Comparison of ENCODE assay signal across 9 cellular contexts in genomic region chr10:120456626-120457430, GRCh38. TPM values are rescaled to one million over a fixed set of nuclear protein-coding genes. Genes with fewer than 3 reads are reported as not detected.
DNase-seq lines count a peak whose midpoint lies in the region; ATAC-seq lines count a peak whose summit lies in the region.
"Had no signal": no experiment of that assay in that cellular context is flagged by ENCODE, and none has a peak within 500 bp of the region (broad histone marks: within the 10 kb centered on the region; RNA-seq: fewer than 3 reads in every experiment).

Gene PLPP4, plus strand, starts transcription at chr10:120457227. Its CDS starts 79 bp downstream, at chr10:120457306.

- H3K27me3 ChIP-seq in ACC112 (ENCODE audit: insufficient read depth, low read length), result peaks cover 12% of the 10 kb centered on the region

- no peaks in the 10 kb centered on the region for H3K9me3 Mint-ChIP-seq in effector memory CD8-positive, alpha-beta T cell
- H3K9me3 Mint-ChIP-seq: activated naive CD4-positive, alpha-beta T cell treated with anti-CD3 and anti-CD28 coated beads, Interleukin-2, amount 50 U/mL, for 72 hours had no signal

- peaks cover 7% of the 10 kb centered on the region for H3K4me1 ChIP-seq in ACC112 (ENCODE audit: control insufficient read depth, insufficient read depth, low read length, unreplicated experiment)

- no peak within 1 kb of the TSS for H3K27ac Mint-ChIP-seq in effector memory CD8-positive, alpha-beta T cell
- H3K27ac Mint-ChIP-seq: activated naive CD4-positive, alpha-beta T cell treated with anti-CD3 and anti-CD28 coated beads, Interleukin-2, amount 50 U/mL, for 72 hours had no signal

- peak within 1 kb of the TSS in 1 of 2 donors; percentile 60 for H3K4me3 Mint-ChIP-seq in effector memory CD8-positive, alpha-beta T cell

- peaks cover 26 to 58% of the 10 kb centered on the region in 2 donors for H3K27me3 Mint-ChIP-seq in effector memory CD8-positive, alpha-beta T cell

- peak; percentile 81 for ATAC-seq in GM21723 (IDR thresholded peaks at IDR 0.05; ENCODE audit: unreplicated experiment)
- ATAC-seq in effector memory CD8-positive, alpha-beta T cell (replicated peaks), result no peak

- H3K27ac ChIP-seq in ACC112 (ENCODE audit: low read depth, low read length), result no peak within 1 kb of the TSS

- peaks cover 0 to 2% of the 10 kb centered on the region in 2 donors for H3K4me1 Mint-ChIP-seq in effector memory CD8-positive, alpha-beta T cell (ENCODE audit: low read depth in 2 of 2)

- no peak within 1 kb of the TSS for H2AFZ ChIP-seq in ACC112 (ENCODE audit: low read length, unreplicated experiment)

- no peaks in the 10 kb centered on the region for H3K36me3 ChIP-seq in ACC112 (ENCODE audit: insufficient read depth, low read length)

- DNase-seq in SW480 (ENCODE audit: low spot score) (peak; percentile 22), globus pallidus (ENCODE audit: low spot score) (peak; percentile 46), nucleus accumbens (lab: John Stamatoyannopoulos, UW) (peak in 31 of 56 donors; percentile 10 to 81 (median 33)), mesenteric fat pad (ENCODE audit: low spot score) (no peak), KG1 (lab: John Stamatoyannopoulos, UW) (no peak)
- DNase-seq in effector memory CD8-positive, alpha-beta T cell, result no peak

- H3K36me3 Mint-ChIP-seq in effector memory CD8-positive, alpha-beta T cell (ENCODE audit: insufficient read depth), result peaks cover 3% of the 10 kb centered on the region

- H3K4me3 ChIP-seq in ACC112 (ENCODE audit: low read depth, low read length), result peak within 1 kb of the TSS; percentile 67

- H3K79me2 ChIP-seq in ACC112 (ENCODE audit: control insufficient read depth, insufficient read depth, low read length, unreplicated experiment), result no peaks in the 10 kb centered on the region

RNA-seq across cellular contexts. Expression of gene PLPP4, which starts in this region (rescaled TPM):
- total RNA-seq in mesenteric fat pad, result not detected
- total RNA-seq: activated naive CD4-positive, alpha-beta T cell treated with anti-CD3 and anti-CD28 coated beads, Interleukin-2, amount 50 U/mL, for 72 hours had no signal

Comparison
In these comparisons a context has a peak if more than half of its experiments do, and no peak if none do; other contexts are left out.
1. DNase-seq: peak in SW480 (single experiment), globus pallidus (single experiment) and nucleus accumbens (31 of 56); none in mesenteric fat pad (single experiment), KG1 (single experiment) and effector memory CD8-positive, alpha-beta T cell (0 of 3).